Comparison of ENCODE assay signal across 11 cellular contexts in genomic region chr1:159960721-159961381, GRCh38. TPM values are rescaled to one million over a fixed set of nuclear protein-coding genes. Genes with fewer than 3 reads are reported as not detected.
DNase-seq lines count a peak whose midpoint lies in the region; ATAC-seq and TF ChIP-seq lines count a peak whose summit lies in the region.
"Had no signal": no experiment of that assay in that cellular context is flagged by ENCODE, and none has a peak within 500 bp of the region (broad histone marks: within the 10 kb centered on the region; RNA-seq: fewer than 3 reads in every experiment).

No MANE protein-coding gene starts in this region.

- DNase-seq in Calu3 (peak; percentile 44), RPMI7951 (ENCODE audit: low read depth) (peak; percentile 37), fibroblast of villous mesenchyme (ENCODE audit: low read depth) (peak; percentile 36), psoas muscle (peak; percentile 74 to 75), activated T-cell treated with anti-CD3 and anti-CD28 coated beads for 4 hours (no peak), NCI-H1092 treated with DMSO at 0.1 percent for 48 hours (lab: John Stamatoyannopoulos, UW) (no peak)
- DNase-seq: activated CD4-positive, alpha-beta T cell treated with anti-CD3 and anti-CD28 coated beads for 48 hours; posterior cingulate gyrus had no signal

- H3K36me3 Mint-ChIP-seq in Calu3 (ENCODE audit: insufficient read depth, unreplicated experiment): no peaks in the 10 kb centered on the region

- H3K9me3 ChIP-seq in psoas muscle: no peaks in the 10 kb centered on the region
- H3K9me3 ChIP-seq: adrenal gland had no signal

- H3K27ac ChIP-seq in psoas muscle: no peak overlapping the region

- WGBS in psoas muscle, 3 donors: 20 to 30% (median 28%) methylated on average over 5 of the region's 5 CpGs

- H3K36me3 ChIP-seq in psoas muscle (ENCODE audit: insufficient read depth in 1 of 2, low read depth in 1 of 2): no peaks in the 10 kb centered on the region
- H3K36me3 ChIP-seq: adrenal gland had no signal

- BruUV-seq in Calu3 (replicated peaks; lab: Mats Ljungman, UMichigan): no TSS peak

- H3K9me3 Mint-ChIP-seq in Calu3 (ENCODE audit: low read depth, unreplicated experiment): no peaks in the 10 kb centered on the region

- H3K4me3 Mint-ChIP-seq in Calu3 (ENCODE audit: low read depth, unreplicated experiment): peak overlapping the region; percentile 42

- CTCF ChIA-PET in Calu3 (lab: Charles Lee): interaction anchor here (0.6 to 0.7 kb wide), 2 partner anchors 46 to 80 kb away, joined by 3 read pairs; no protein-coding TSS in a partner anchor

- no peaks in the 10 kb centered on the region for H3K4me1 ChIP-seq in psoas muscle
- H3K4me1 ChIP-seq: adrenal gland had no signal

- no peak overlapping the region for H3K4me3 ChIP-seq in fibroblast of villous mesenchyme (ENCODE audit: low read depth, low read length)
- H3K4me3 ChIP-seq in psoas muscle: no peak overlapping the region
- H3K4me3 ChIP-seq: adrenal gland had no signal

- peaks cover 28% of the 10 kb centered on the region for H3K4me1 Mint-ChIP-seq in Calu3 (ENCODE audit: low read depth, unreplicated experiment)

- intact Hi-C loops in Calu3 (cut with micrococcal nuclease; ENCODE audit: unreplicated experiment) (no loop called here), psoas muscle (cut with DNase I) (no loop called here)

- no peak overlapping the region for H3K27ac Mint-ChIP-seq in Calu3 (ENCODE audit: unreplicated experiment)

- TF ChIP-seq CTCF in Calu3 (IDR thresholded peaks at IDR 0.05; ENCODE audit: unreplicated experiment) (no peak), fibroblast of villous mesenchyme (IDR thresholded peaks at IDR 0.05; ENCODE audit: insufficient read depth, low read depth, low read length) (no peak), psoas muscle (IDR thresholded peaks at IDR 0.05) (no peak)

- H3K27me3 ChIP-seq in psoas muscle (ENCODE audit: insufficient read depth in 3 of 3, low read length in 2 of 3): peaks cover 0 to 19% (median 0%) of the 10 kb centered on the region in 3 donors

- peaks cover 32% of the 10 kb centered on the region for H3K27me3 Mint-ChIP-seq in Calu3 (ENCODE audit: unreplicated experiment)

- ATAC-seq in psoas muscle (peak in 3 of 4 donors; percentile 39 to 59 (median 50)), HG02678 (IDR thresholded peaks at IDR 0.05; ENCODE audit: unreplicated experiment) (no peak), GM19328 (IDR thresholded peaks at IDR 0.05; ENCODE audit: unreplicated experiment) (no peak)

RNA-seq across cellular contexts. Expression of gene SLAMF9, which starts 6.8 kb away (rescaled TPM):
- total RNA-seq in Calu3 (2022): not detected in 2 replicates
- 0.60 and 0.88 TPM in 2 replicates for total RNA-seq in RPMI7951 (2014; rRNA removed; shearing (Covaris generic))
- not detected in 2 replicates for total RNA-seq in fibroblast of villous mesenchyme
- total RNA-seq in psoas muscle: not detected
- polyA plus RNA-seq in psoas muscle: not detected
- total RNA-seq: adrenal gland had no signal
- polyA plus RNA-seq: adrenal gland had no signal

RNA-seq across cellular contexts. Expression of gene IGSF9, which starts 15.4 kb away (rescaled TPM):
- total RNA-seq in Calu3 (2022) (7.5 and 7.6 TPM in 2 replicates), fibroblast of villous mesenchyme (not detected in 2 replicates), psoas muscle (not detected)
- not detected in 2 replicates for total RNA-seq in RPMI7951 (2014; rRNA removed; shearing (Covaris generic))
- under 1 TPM in 2 of 3 donors, not detected in 1; 0.01 TPM for polyA plus RNA-seq in psoas muscle

RNA-seq across cellular contexts. Expression of gene TAGLN2, which starts 35.5 kb away (rescaled TPM):
- total RNA-seq in Calu3 (2022) (612 and 708 TPM in 2 replicates), fibroblast of villous mesenchyme (167 and 277 TPM in 2 replicates), psoas muscle (10 to 100 TPM; 42.8 to 61.3 (median 45.6) TPM)
- 811 and 1,008 TPM in 2 replicates for total RNA-seq in RPMI7951 (2014; rRNA removed; shearing (Covaris generic))
- polyA plus RNA-seq in psoas muscle: 10 to 100 TPM; 29.6 to 91.6 (median 56.1) TPM

Comparison
In these comparisons a context has a peak if more than half of its experiments do, and no peak if none do; other contexts are left out.
1. DNase-seq: peak in Calu3 (single experiment), RPMI7951 (single experiment), fibroblast of villous mesenchyme (single experiment) and psoas muscle (2 of 2); none in activated T-cell treated with anti-CD3 and anti-CD28 coated beads for 4 hours (single experiment) and NCI-H1092 treated with DMSO at 0.1 percent for 48 hours (single experiment).
2. ATAC-seq: peak in psoas muscle (3 of 4); none in HG02678 (single experiment) and GM19328 (single experiment).